Comparison of ENCODE assay signal across 14 cellular contexts in the genomic region with DNA sequence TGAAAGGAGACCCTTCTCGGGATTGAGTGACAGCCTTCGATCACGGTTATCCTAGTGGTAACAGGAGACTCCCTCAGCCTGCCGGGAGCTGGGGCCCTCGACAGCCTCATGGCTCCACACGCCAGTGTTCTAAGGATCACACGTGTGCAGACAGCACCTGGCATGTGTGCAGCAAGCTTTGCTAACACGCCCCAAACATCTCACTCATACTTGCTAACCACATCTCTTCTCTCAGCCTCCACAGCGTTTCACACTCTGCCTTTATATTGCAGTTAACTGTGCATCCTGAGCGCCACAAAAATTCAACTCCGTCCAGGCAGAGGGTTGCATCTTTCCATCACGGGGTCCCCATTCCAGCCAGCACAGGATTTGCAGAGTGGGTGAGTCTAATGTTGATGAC.
"Had no signal": no experiment of that assay in that cellular context is flagged by ENCODE, and none has a peak within 500 bp of the region (broad histone marks: within the 10 kb centered on the region; RNA-seq: fewer than 3 reads in every experiment).

No MANE protein-coding gene starts in this region.

- H3K4me3 Mint-ChIP-seq: activated CD4-positive, alpha-beta memory T cell treated with anti-CD3 and anti-CD28 coated beads for 36 hours; activated naive CD8-positive, alpha-beta T cell treated with anti-CD3 and anti-CD28 coated beads for 36 hours; activated T-cell treated with anti-CD3 and anti-CD28 coated beads, Interleukin-2, amount 50 U/mL, for 72 hours had no signal

- H3K9me3 ChIP-seq: colonic mucosa, ovary, stomach, thoracic aorta had no signal

- H3K36me3 ChIP-seq: colonic mucosa, ovary, stomach, thoracic aorta had no signal

- H3K4me1 ChIP-seq: colonic mucosa had no signal

- H3K27ac ChIP-seq: colonic mucosa, ovary, skin epidermis, thoracic aorta had no signal

- H3K4me3 ChIP-seq: colonic mucosa, ovary, skin epidermis, stomach, thoracic aorta had no signal

- H3K36me3 Mint-ChIP-seq: activated CD4-positive, alpha-beta memory T cell treated with anti-CD3 and anti-CD28 coated beads for 36 hours had no signal

- H3K27ac Mint-ChIP-seq: activated CD4-positive, alpha-beta memory T cell treated with anti-CD3 and anti-CD28 coated beads for 36 hours; activated naive CD8-positive, alpha-beta T cell treated with anti-CD3 and anti-CD28 coated beads for 36 hours; activated T-cell treated with anti-CD3 and anti-CD28 coated beads, Interleukin-2, amount 50 U/mL, for 72 hours had no signal

- H3K27me3 ChIP-seq: colonic mucosa, ovary, stomach had no signal

- H3K4me1 Mint-ChIP-seq: activated naive CD8-positive, alpha-beta T cell treated with anti-CD3 and anti-CD28 coated beads for 36 hours had no signal

- DNase-seq: activated CD4-positive, alpha-beta memory T cell treated with anti-CD3 and anti-CD28 coated beads for 36 hours; activated gamma-delta T cell treated with Interleukin-2 at 50 U/mL for 16 hours; activated naive CD8-positive, alpha-beta T cell treated with anti-CD3 and anti-CD28 coated beads for 36 hours; activated T-cell treated with anti-CD3 and anti-CD28 coated beads, Interleukin-2, amount 50 U/mL, for 72 hours; colonic mucosa; effector CD4-positive, alpha-beta T cell; mesenchymal stem cell; ovary; retina; stimulated activated CD4-positive, alpha-beta T cell treated with anti-CD3 and anti-CD28 coated beads, Interleukin-4, amount 100 ng/mL, for 4 hours; stomach; T1000 had no signal

- ATAC-seq: activated T-cell treated with anti-CD3 and anti-CD28 coated beads, Interleukin-2, amount 50 U/mL, for 72 hours had no signal
